In genomic region chr13:99642006-99642405, GRCh38 we compare ENCODE assay signal across 7 cellular contexts.
"Had no signal": no experiment of that assay in that cellular context is flagged by ENCODE, and none has a peak within 500 bp of the region (broad histone marks: within the 10 kb centered on the region; RNA-seq: fewer than 3 reads in every experiment).

No MANE protein-coding gene starts in this region.

- H3K4me3 ChIP-seq: GM23338, K562 had no signal

- H3K27ac Mint-ChIP-seq: GM23338 had no signal

- FAIRE-seq: HTR-8/SVneo, K562 had no signal

- DNase-seq: H9, HCEC 1CT, IMR-90, KG1 had no signal

- H3K9me3 Mint-ChIP-seq: GM23338, H9 had no signal

- ATAC-seq: GM23338, K562 had no signal

- H3K4me3 Mint-ChIP-seq: GM23338, H9 had no signal
